In the genomic region with DNA sequence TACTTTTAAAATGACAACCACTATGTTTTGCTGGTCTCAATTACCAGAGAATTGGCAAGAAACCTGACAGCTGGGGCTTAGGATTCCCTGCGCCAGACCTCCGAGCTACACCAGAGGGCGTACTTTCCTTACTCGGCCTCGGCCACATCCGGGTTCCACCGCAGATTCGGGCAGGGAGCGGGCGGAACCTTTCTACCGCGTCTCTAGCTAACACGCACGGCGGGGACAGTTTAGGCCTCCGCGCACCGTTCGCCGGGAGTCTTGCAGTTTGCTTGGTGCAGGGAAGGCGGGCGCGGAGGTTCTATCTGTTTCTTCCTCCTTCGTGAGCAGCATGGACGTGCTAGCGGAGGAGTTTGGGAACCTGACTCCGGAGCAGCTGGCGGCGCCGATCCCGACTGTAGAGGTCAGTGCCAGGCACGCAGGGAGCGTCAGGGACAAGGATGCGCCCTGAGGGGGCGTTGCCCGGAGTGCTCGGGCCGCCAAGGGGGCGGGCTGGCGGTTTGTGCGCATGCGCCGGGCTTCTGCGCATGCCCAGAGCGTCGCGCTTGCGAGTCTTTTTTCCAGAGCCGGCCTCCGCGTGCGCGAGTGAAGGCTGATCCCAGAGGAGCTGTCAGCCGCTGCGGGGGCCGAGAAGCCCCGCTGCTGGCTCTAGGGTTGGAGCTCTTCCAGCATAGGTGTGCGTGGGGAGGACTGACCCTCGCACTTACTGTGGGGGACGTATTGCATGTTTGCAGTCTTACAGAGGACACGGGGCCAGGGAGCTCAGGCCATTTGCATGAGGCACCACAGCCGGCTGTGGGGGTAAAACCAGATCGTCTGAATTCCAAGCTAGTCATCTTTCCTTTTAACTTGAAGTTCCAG, we compare ENCODE assay signal across 8 cellular contexts.
DNase-seq lines count a peak whose midpoint lies in the region; ATAC-seq and TF ChIP-seq lines count a peak whose summit lies in the region.

A gene (plus strand): TSS at position 200 of the 861 bp plus-strand sequence. CDS start 132 bp downstream, at position 332.

- peak; percentile 92 for TF ChIP-seq CTCF in AG10803 (conservative IDR thresholded peaks at IDR 0.05; ENCODE audit: low read length)

- H3K4me3 ChIP-seq in AG10803 (ENCODE audit: low read length): peak within 1 kb of the TSS; percentile 95

- DNase-seq in AG10803 (ENCODE audit: low read depth) (peak; percentile 97), NCI-H345 (lab: John Stamatoyannopoulos, UW) (peak; percentile 96), cerebellar cortex (ENCODE audit: low spot score) (peak; percentile 94), islet precursor cell (peak; percentile 98)
- peak; percentile 92 to 95 (median 95) for DNase-seq in stimulated activated CD4-positive, alpha-beta T cell treated with anti-CD3 and anti-CD28 coated beads, Interleukin-12 subunit alpha, Interleukin-12 subunit beta, amount 100 ng/mL, for 48 hours (ENCODE audit: low read depth in 2 of 3, low spot score in 1 of 3)

- ATAC-seq in GM19023 (IDR thresholded peaks at IDR 0.05; ENCODE audit: unreplicated experiment) (peak; percentile 94), HG03280 (IDR thresholded peaks at IDR 0.05; ENCODE audit: unreplicated experiment) (peak; percentile 89)
- peak; percentile 95 to 96 for ATAC-seq in activated CD4-positive, CD25-positive, alpha-beta regulatory T cell treated with anti-CD3 and anti-CD28 coated beads, Interleukin-2, amount 50 U/mL, for 24 hours

Comparison
In these comparisons a context has a peak if more than half of its experiments do, and no peak if none do; other contexts are left out.
1. Peak in every context shown above with its lines: DNase-seq, ATAC-seq and H3K4me3 ChIP-seq.